25 cellular contexts compared by ENCODE assay signal in genomic region chr15:80727596-80727995, GRCh38. TPM values are rescaled to one million over a fixed set of nuclear protein-coding genes. Genes with fewer than 3 reads are reported as not detected.
"Had no signal": no experiment of that assay in that cellular context is flagged by ENCODE, and none has a peak within 500 bp of the region (broad histone marks: within the 10 kb centered on the region; RNA-seq: fewer than 3 reads in every experiment).

No MANE protein-coding gene starts in this region.

- H3K4me3 ChIP-seq: left ventricle myocardium inferior, pancreas, psoas muscle, suprapubic skin, tibial artery had no signal

- H3K4me1 ChIP-seq: pancreas, tibial artery had no signal

- H3K27me3 Mint-ChIP-seq: activated naive CD8-positive, alpha-beta T cell; central memory CD8-positive, alpha-beta T cell had no signal

- H3K27ac Mint-ChIP-seq: activated naive CD8-positive, alpha-beta T cell; natural killer cell had no signal

- DNase-seq: activated CD4-positive, alpha-beta T cell treated with anti-CD3 and anti-CD28 coated beads for 48 hours; activated CD4-positive, alpha-beta T cell treated with anti-CD3 and anti-CD28 coated beads, Interleukin-2, amount 50 U/mL, for 48 hours; activated CD8-positive, alpha-beta memory T cell treated with anti-CD3 and anti-CD28 coated beads for 24 hours; activated effector memory CD4-positive, alpha-beta T cell treated with Interleukin-2 at 50 U/mL for 16 hours; activated naive CD4-positive, alpha-beta T cell treated with Interleukin-2 at 50 U/mL for 16 hours; anterior cingulate cortex; dermis blood vessel endothelial cell; effector CD4-positive, alpha-beta T cell; left ventricle myocardium inferior; midbrain; natural killer cell; pancreas; psoas muscle; stimulated activated CD4-positive, alpha-beta T cell treated with anti-CD3 and anti-CD28 coated beads, Interleukin-15, amount 100 ng/mL, for 24 hours; stimulated activated CD4-positive, alpha-beta T cell treated with anti-CD3 and anti-CD28 coated beads, Interleukin-2, amount 100 ng/mL, for 24 hours; stimulated activated naive CD4-positive, alpha-beta T cell; T-helper 9 cell; tibial artery had no signal

- H3K9me3 Mint-ChIP-seq: central memory CD8-positive, alpha-beta T cell; natural killer cell had no signal

- ATAC-seq: activated CD4-positive, CD25-positive, alpha-beta regulatory T cell treated with anti-CD3 and anti-CD28 coated beads, Interleukin-2, amount 50 U/mL, for 24 hours; natural killer cell; pancreas; psoas muscle had no signal

- H3K36me3 ChIP-seq: left ventricle myocardium inferior, pancreas, suprapubic skin, tibial artery had no signal

- H3K36me3 Mint-ChIP-seq: natural killer cell had no signal

- H3K9me3 ChIP-seq: pancreas, psoas muscle, suprapubic skin, tibial artery had no signal

- H3K27me3 ChIP-seq: pancreas, suprapubic skin, tibial artery had no signal

- H3K4me3 Mint-ChIP-seq: activated naive CD8-positive, alpha-beta T cell; central memory CD8-positive, alpha-beta T cell; natural killer cell had no signal

- H3K27ac ChIP-seq: epithelial cell of prostate, left ventricle myocardium inferior, pancreas, psoas muscle, suprapubic skin, tibial artery, VCaP had no signal

RNA-seq across cellular contexts. Expression of gene CEMIP, which starts 51.6 kb away (rescaled TPM):
- total RNA-seq: T-helper 1 cell treated with Interleukin-12 subunit alpha and Interleukin-12 subunit beta and Interleukin-4 antibody, amounts not matched to agents 30 ng/mL and 1 ng/mL, for 36 hours had no signal
